ENCODE assay signal across 1 cellular context in genomic region chr12:94930216-94930654, GRCh38.
TF ChIP-seq lines count a peak whose summit lies in the region.

No MANE protein-coding gene starts in this region.

TF ChIP-seq in HepG2, 621 proteins besides CTCF, POLR2A, EP300 and RAD21 (continued from another document):
- TF ChIP-seq, protein P1, sequence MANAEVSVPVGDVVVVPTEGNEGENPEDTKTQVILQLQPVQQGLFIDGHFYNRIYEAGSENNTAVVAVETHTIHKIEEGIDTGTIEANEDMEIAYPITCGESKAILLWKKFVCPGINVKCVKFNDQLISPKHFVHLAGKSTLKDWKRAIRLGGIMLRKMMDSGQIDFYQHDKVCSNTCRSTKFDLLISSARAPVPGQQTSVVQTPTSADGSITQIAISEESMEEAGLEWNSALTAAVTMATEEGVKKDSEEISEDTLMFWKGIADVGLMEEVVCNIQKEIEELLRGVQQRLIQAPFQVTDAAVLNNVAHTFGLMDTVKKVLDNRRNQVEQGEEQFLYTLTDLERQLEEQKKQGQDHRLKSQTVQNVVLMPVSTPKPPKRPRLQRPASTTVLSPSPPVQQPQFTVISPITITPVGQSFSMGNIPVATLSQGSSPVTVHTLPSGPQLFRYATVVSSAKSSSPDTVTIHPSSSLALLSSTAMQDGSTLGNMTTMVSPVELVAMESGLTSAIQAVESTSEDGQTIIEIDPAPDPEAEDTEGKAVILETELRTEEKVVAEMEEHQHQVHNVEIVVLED (CRISPR knock-in tag; IDR thresholded peaks at IDR 0.05; ENCODE audit: borderline replicate concordance) = peak; percentile 38; the same call in 1 of the 2 replicates
- TF ChIP-seq NCOA2 (CRISPR knock-in tag; IDR thresholded peaks at IDR 0.05) = peak; percentile 82
- no peak for TF ChIP-seq ZNF296 (CRISPR knock-in tag; conservative IDR thresholded peaks at IDR 0.05)
- 0 out of 2 replicates have a peak, but pooled peaks have one; percentile 44 for TF ChIP-seq ZNF547 (CRISPR knock-in tag; IDR thresholded peaks at IDR 0.05)
- no peak for TF ChIP-seq TEAD2 (CRISPR knock-in tag; IDR thresholded peaks at IDR 0.05)
- no peak; the same call in 1 of the 2 replicates for TF ChIP-seq ZNF292 (CRISPR knock-in tag; IDR thresholded peaks at IDR 0.05; ENCODE audit: borderline replicate concordance, low read depth)
